Comparison of ENCODE assay signal across 9 cellular contexts in genomic region chr21:34351786-34352241, GRCh38. TPM values are rescaled to one million over a fixed set of nuclear protein-coding genes. Genes with fewer than 3 reads are reported as not detected.
DNase-seq lines count a peak whose midpoint lies in the region; ATAC-seq, FAIRE-seq and TF ChIP-seq lines count a peak whose summit lies in the region.
"Had no signal": no experiment of that assay in that cellular context is flagged by ENCODE, and none has a peak within 500 bp of the region (broad histone marks: within the 10 kb centered on the region; RNA-seq: fewer than 3 reads in every experiment).

No MANE protein-coding gene starts in this region.

- H3K27me3 Mint-ChIP-seq in Caco-2 (ENCODE audit: insufficient read depth, unreplicated experiment), result peaks cover 3% of the 10 kb centered on the region
- H3K27me3 Mint-ChIP-seq in stimulated activated memory B cell treated with anti-CD40 and anti-IgM and Interleukin-4, amounts not matched to agents 10 μg/mL and 1 μg/mL and 100 μg/mL, for 72 hours, result peaks cover 32% of the 10 kb centered on the region

- CTCF ChIA-PET in Caco-2 (lab: Charles Lee) (interaction anchor here (0.8 to 1.0 kb wide), 3 partner anchors 279 to 428 kb away, joined by 4 to 6 read pairs (median 5); partner anchors contain the start of genes MRPS6 and SLC5A3), OCI-LY7 (lab: Charles Lee; ENCODE audit: unreplicated experiment) (interaction anchor here (0.7 kb wide), 1 partner anchor 427 kb away, joined by 3 read pairs; no protein-coding TSS in a partner anchor)

- POLR2A ChIA-PET in Caco-2 (lab: Charles Lee) (no interaction called here), OCI-LY7 (lab: Charles Lee) (no interaction called here)

- H4K20me1 ChIP-seq in OCI-LY7 (ENCODE audit: insufficient read depth, low read length), result no peaks in the 10 kb centered on the region

- H3K27ac ChIP-seq in OCI-LY7 (ENCODE audit: low read depth, low read length, poor library complexity, severe bottlenecking), result no peak overlapping the region
- H3K27ac ChIP-seq: SK-N-MC had no signal

- no peak overlapping the region for H3K4me3 ChIP-seq in Caco-2 (ENCODE audit: low read depth, low read length)
- H3K4me3 ChIP-seq in Jurkat, Clone E6-1 (ENCODE audit: low read length), result no peak overlapping the region
- no peak overlapping the region for H3K4me3 ChIP-seq in OCI-LY7 (ENCODE audit: low read depth, low read length, poor library complexity, severe bottlenecking)
- H3K4me3 ChIP-seq in kidney epithelial cell (ENCODE audit: low read depth, low read length), result no peak overlapping the region
- H3K4me3 ChIP-seq: SK-N-MC had no signal

- intact Hi-C loops in Caco-2 (cut with micrococcal nuclease; ENCODE audit: unreplicated experiment) (no loop called here), OCI-LY7 (cut with micrococcal nuclease; ENCODE audit: unreplicated experiment) (loop anchor here (2.0 kb wide), 1 partner anchor 427 kb away; no protein-coding TSS in a partner anchor)

- no peak overlapping the region for H3K4me3 Mint-ChIP-seq in Caco-2 (ENCODE audit: unreplicated experiment)
- no peak overlapping the region for H3K4me3 Mint-ChIP-seq in stimulated activated memory B cell treated with anti-CD40 and anti-IgM and Interleukin-4, amounts not matched to agents 10 μg/mL and 1 μg/mL and 100 μg/mL, for 72 hours

- TF ChIP-seq CTCF in Caco-2 (IDR thresholded peaks at IDR 0.05; ENCODE audit: insufficient read depth in 1 of 2, low read depth in 1 of 2, low read length in 1 of 2, severe bottlenecking in 1 of 2, unreplicated experiment in 1 of 2) (peak; percentile 75 to 79), OCI-LY7 (conservative IDR thresholded peaks at IDR 0.05; ENCODE audit: low read length) (peak; percentile 83), kidney epithelial cell (IDR thresholded peaks at IDR 0.05; ENCODE audit: insufficient read depth, low read length, poor library complexity, severe bottlenecking) (peak; percentile 55)

- DNase-seq in Caco-2 (peak; percentile 71 to 74), GM19239 (ENCODE audit: insufficient read length, low spot score) (peak; percentile 40), OCI-LY7 (ENCODE audit: low spot score) (peak; percentile 76), T47D (ENCODE audit: low read depth in 1 of 2, low spot score in 1 of 2) (peak; percentile 68 to 87), kidney epithelial cell (ENCODE audit: low read depth) (no peak), NCI-H1048 (lab: John Stamatoyannopoulos, UW) (no peak)
- peak; percentile 36 for DNase-seq in Jurkat, Clone E6-1 (ENCODE audit: low read depth, low spot score)

- no peak overlapping the region for H3K4me2 ChIP-seq in OCI-LY7 (ENCODE audit: low read length)

- H3K4me1 ChIP-seq in Caco-2 (no peaks in the 10 kb centered on the region), OCI-LY7 (ENCODE audit: insufficient read depth, low read length, poor library complexity, severe bottlenecking) (no peaks in the 10 kb centered on the region)

- no peaks in the 10 kb centered on the region for H3K36me3 ChIP-seq in Caco-2 (ENCODE audit: control insufficient read depth, insufficient read depth, low read length)
- no peaks in the 10 kb centered on the region for H3K36me3 ChIP-seq in OCI-LY7 (ENCODE audit: insufficient read depth, low read length)
- no peaks in the 10 kb centered on the region for H3K36me3 ChIP-seq in kidney epithelial cell (ENCODE audit: control insufficient read depth, insufficient read depth, low read length)

- peak; percentile 28 for FAIRE-seq in GM19239 (lab: Jason Lieb, UNC)

- H3K9me2 ChIP-seq in OCI-LY7 (ENCODE audit: insufficient read depth, low read length), result no peaks in the 10 kb centered on the region

- no peaks in the 10 kb centered on the region for H3K4me1 Mint-ChIP-seq in Caco-2 (ENCODE audit: low read depth, unreplicated experiment)
- H3K4me1 Mint-ChIP-seq in stimulated activated memory B cell treated with anti-CD40 and anti-IgM and Interleukin-4, amounts not matched to agents 10 μg/mL and 1 μg/mL and 100 μg/mL, for 72 hours, result peaks cover 7% of the 10 kb centered on the region

- peak; percentile 83 for ATAC-seq in stimulated activated memory B cell treated with anti-CD40 and anti-IgM and Interleukin-4, amounts not matched to agents 10 μg/mL and 1 μg/mL and 100 μg/mL, for 72 hours

- H3K36me3 Mint-ChIP-seq in Caco-2 (ENCODE audit: insufficient read depth, unreplicated experiment), result no peaks in the 10 kb centered on the region
- H3K36me3 Mint-ChIP-seq in stimulated activated memory B cell treated with anti-CD40 and anti-IgM and Interleukin-4, amounts not matched to agents 10 μg/mL and 1 μg/mL and 100 μg/mL, for 72 hours, result no peaks in the 10 kb centered on the region

- no peaks in the 10 kb centered on the region for H3K9me3 Mint-ChIP-seq in Caco-2 (ENCODE audit: unreplicated experiment)
- no peaks in the 10 kb centered on the region for H3K9me3 Mint-ChIP-seq in stimulated activated memory B cell treated with anti-CD40 and anti-IgM and Interleukin-4, amounts not matched to agents 10 μg/mL and 1 μg/mL and 100 μg/mL, for 72 hours

- in situ Hi-C loops in T47D (cut with HindIII; ENCODE audit: low pct_unique_long_range_greater_than_20kb, low sequenced_read_pairs), result no loop called here

- H3K27me3 ChIP-seq in Caco-2 (replicated peaks; ENCODE audit: control insufficient read depth, insufficient read depth, low read length) (no peaks in the 10 kb centered on the region; the same call in 1 of the 2 replicates), kidney epithelial cell (ENCODE audit: control insufficient read depth, insufficient read depth, low read length) (no peaks in the 10 kb centered on the region)

- no peak overlapping the region for H3K27ac Mint-ChIP-seq in Caco-2 (ENCODE audit: unreplicated experiment)
- no peak overlapping the region for H3K27ac Mint-ChIP-seq in stimulated activated memory B cell treated with anti-CD40 and anti-IgM and Interleukin-4, amounts not matched to agents 10 μg/mL and 1 μg/mL and 100 μg/mL, for 72 hours

- BruUV-seq in Caco-2 (replicated peaks; lab: Mats Ljungman, UMichigan) (no TSS peak), OCI-LY7 (replicated peaks; lab: Mats Ljungman, UMichigan) (no TSS peak)

- no peak overlapping the region for H2AFZ ChIP-seq in OCI-LY7 (ENCODE audit: low read length)

- no peaks in the 10 kb centered on the region for H3K9me3 ChIP-seq in Caco-2
- no peaks in the 10 kb centered on the region for H3K9me3 ChIP-seq in OCI-LY7 (ENCODE audit: low read length)

- H3K79me2 ChIP-seq in OCI-LY7 (ENCODE audit: insufficient read depth, low read depth, low read length), result no peaks in the 10 kb centered on the region

RNA-seq across cellular contexts. Expression of gene KCNE2, which starts 12.0 kb away (rescaled TPM):
- total RNA-seq in Caco-2 (2022) (not detected in 2 replicates), OCI-LY7 (2022) (not detected in 2 replicates), kidney epithelial cell (not detected in 2 replicates)
- polyA plus RNA-seq in Jurkat, Clone E6-1 (2012; ENCODE audit: insufficient read depth, insufficient read length), result not detected
- not detected in 2 replicates for total RNA-seq in OCI-LY7 (2014; rRNA removed; shearing (Covaris generic))

RNA-seq across cellular contexts. Expression of gene SMIM11, which starts 23.5 kb away (rescaled TPM):
- 1.3 and 17.2 TPM in 2 replicates for total RNA-seq in Caco-2 (2022)
- polyA plus RNA-seq in Jurkat, Clone E6-1 (2012; ENCODE audit: insufficient read depth, insufficient read length), result 1.3 TPM
- 3.6 and 3.8 TPM in 2 replicates for total RNA-seq in OCI-LY7 (2014; rRNA removed; shearing (Covaris generic))
- total RNA-seq in OCI-LY7 (2022), result 6.1 and 7.7 TPM in 2 replicates
- total RNA-seq in kidney epithelial cell, result 2.5 and 36.4 TPM in 2 replicates

Comparison
In these comparisons a context has a peak if more than half of its experiments do, and no peak if none do; other contexts are left out.
1. DNase-seq: peak in Caco-2 (2 of 2), GM19239 (single experiment), Jurkat, Clone E6-1 (single experiment), OCI-LY7 (single experiment) and T47D (2 of 2); none in kidney epithelial cell (single experiment) and NCI-H1048 (single experiment).
2. Peak in every context shown above with its lines, with median percentiles within 50 percentile points of each other: CTCF ChIP-seq.